In genomic region chr2:98607104-98607503, GRCh38 we compare ENCODE assay signal across 1 cellular context.
TF ChIP-seq lines count a peak whose summit lies in the region.

No MANE protein-coding gene starts in this region.

TF ChIP-seq in H1, 55 proteins besides CTCF, POLR2A, EP300 and RAD21 (continued from another document):
- no peak for TF ChIP-seq BRCA1 (IDR thresholded peaks at IDR 0.05; ENCODE audit: low read depth, low read length)
- TF ChIP-seq TAF1 (IDR thresholded peaks at IDR 0.05; ENCODE audit: low read depth, low read length), result no peak
- no peak for TF ChIP-seq RNF2 (IDR thresholded peaks at IDR 0.05; ENCODE audit: borderline replicate concordance, low read depth, low read length, missing control alignments, poor library complexity, severe bottlenecking)
- no peak for TF ChIP-seq KDM1A (IDR thresholded peaks at IDR 0.05; ENCODE audit: borderline replicate concordance, low read length)
- no peak for TF ChIP-seq JUND (IDR thresholded peaks at IDR 0.05; ENCODE audit: low read length)
